Comparison of ENCODE assay signal across 1 cellular context in genomic region chr18:75530548-75531211, GRCh38.
TF ChIP-seq lines count a peak whose summit lies in the region.

No MANE protein-coding gene starts in this region.

TF ChIP-seq in IMR-90, 13 proteins besides CTCF, POLR2A, EP300 and RAD21 (continued from another document):
- no peak for TF ChIP-seq SMC3 (IDR thresholded peaks at IDR 0.05; ENCODE audit: low read depth, low read length)
